Comparison of ENCODE assay signal across 10 cellular contexts in genomic region chr10:113052076-113052830, GRCh38.
DNase-seq lines count a peak whose midpoint lies in the region; ATAC-seq and TF ChIP-seq lines count a peak whose summit lies in the region.
"Had no signal": no experiment of that assay in that cellular context is flagged by ENCODE, and none has a peak within 500 bp of the region (broad histone marks: within the 10 kb centered on the region; RNA-seq: fewer than 3 reads in every experiment).

No MANE protein-coding gene starts in this region.

- H3K27me3 Mint-ChIP-seq in MCF 10A (ENCODE audit: insufficient read depth, unreplicated experiment) (no peaks in the 10 kb centered on the region), WTC11 (ENCODE audit: low read depth) (no peaks in the 10 kb centered on the region)
- H3K27me3 Mint-ChIP-seq in T-helper 2 cell treated with Interferon-gamma antibody and Interleukin-4, amounts not matched to agents 5 μg/mL and 100 μg/mL, for 36 hours (ENCODE audit: low read depth) = peaks cover 17% of the 10 kb centered on the region

- TF ChIP-seq POLR2A in breast epithelium (IDR thresholded peaks at IDR 0.05) = no peak

- H3K9me3 ChIP-seq in breast epithelium (no peaks in the 10 kb centered on the region), aorta (ENCODE audit: control insufficient read depth, low read length) (no peaks in the 10 kb centered on the region)
- H3K9me3 ChIP-seq: neutrophil had no signal

- intact Hi-C loops in MCF 10A (cut with micrococcal nuclease) (no loop called here), breast epithelium (cut with DNase I; ENCODE audit: low total_unique reads) (no loop called here), left colon (cut with DNase I, micrococcal nuclease) (no loop called here), aorta (cut with DNase I) (loop anchor here in 1 of 2 donors (10.0 kb wide), 1 partner anchor 97 kb away; the partner anchor contains the start of gene TCF7L2)

- POLR2A ChIA-PET in MCF 10A (lab: Yijun Ruan, JAX) (interaction anchor here (0.6 to 10.5 kb wide), 4 partner anchors 18 to 589 kb away, joined by 3 to 171 read pairs (median 4); no protein-coding TSS in a partner anchor), WTC11 (lab: Charles Lee) (no interaction called here)

- H3K4me1 ChIP-seq in breast epithelium (peaks cover 2 to 13% of the 10 kb centered on the region in 2 donors), aorta (ENCODE audit: control insufficient read depth in 1 of 2, insufficient read depth in 2 of 2, low read length in 2 of 2) (peaks cover 9 to 10% of the 10 kb centered on the region in 2 donors)

- H3K27ac ChIP-seq in breast epithelium (peak overlapping the region in 1 of 2 donors; percentile 82), aorta (ENCODE audit: low read depth in 1 of 2, low read length in 2 of 2) (peak overlapping the region; percentile 15 to 96)
- H3K27ac ChIP-seq: neutrophil had no signal

- H3K36me3 ChIP-seq in breast epithelium = no peaks in the 10 kb centered on the region
- H3K36me3 ChIP-seq in aorta (ENCODE audit: control insufficient read depth in 1 of 2, insufficient read depth in 2 of 2, low read length in 1 of 2) = no peaks in the 10 kb centered on the region
- H3K36me3 ChIP-seq: neutrophil had no signal

- H3K9me3 Mint-ChIP-seq in MCF 10A (ENCODE audit: unreplicated experiment) (no peaks in the 10 kb centered on the region), WTC11 (no peaks in the 10 kb centered on the region)
- H3K9me3 Mint-ChIP-seq in T-helper 2 cell treated with Interferon-gamma antibody and Interleukin-4, amounts not matched to agents 5 μg/mL and 100 μg/mL, for 36 hours = no peaks in the 10 kb centered on the region

- TF ChIP-seq CTCF in MCF 10A (IDR thresholded peaks at IDR 0.05; ENCODE audit: unreplicated experiment) (peak; percentile 13), breast epithelium (IDR thresholded peaks at IDR 0.05) (no peak), WTC11 (IDR thresholded peaks at IDR 0.05) (no peak)

- CTCF ChIA-PET in MCF 10A (lab: Yijun Ruan, JAX) (interaction anchor here (0.6 to 1.2 kb wide), 2 partner anchors 218 to 563 kb away, joined by 3 read pairs; no protein-coding TSS in a partner anchor), WTC11 (lab: Charles Lee) (interaction anchor here (0.7 to 1.1 kb wide), 4 partner anchors 11 to 1364 kb away, joined by 3 to 5 read pairs (median 4); no protein-coding TSS in a partner anchor)

- H3K4me3 Mint-ChIP-seq in MCF 10A (ENCODE audit: unreplicated experiment) (no peak overlapping the region), WTC11 (no peak overlapping the region)
- H3K4me3 Mint-ChIP-seq in T-helper 2 cell treated with Interferon-gamma antibody and Interleukin-4, amounts not matched to agents 5 μg/mL and 100 μg/mL, for 36 hours = no peak overlapping the region

- no peak for ATAC-seq in WTC11
- ATAC-seq in left colon = peak; percentile 27
- ATAC-seq in aorta (ENCODE audit: low FRiP score) = no peak
- no peak for ATAC-seq in HG02623 (IDR thresholded peaks at IDR 0.05; ENCODE audit: unreplicated experiment)
- no peak for ATAC-seq in HG03439 (IDR thresholded peaks at IDR 0.05; ENCODE audit: unreplicated experiment)

- H3K27ac Mint-ChIP-seq in MCF 10A (ENCODE audit: low read depth, unreplicated experiment) = no peak overlapping the region
- H3K27ac Mint-ChIP-seq in WTC11 = peak overlapping the region; percentile 80
- H3K27ac Mint-ChIP-seq in T-helper 2 cell treated with Interferon-gamma antibody and Interleukin-4, amounts not matched to agents 5 μg/mL and 100 μg/mL, for 36 hours = no peak overlapping the region

- WGBS in aorta, 2 donors = 41 to 51% methylated on average over 10 of the region's 10 CpGs

- H3K4me1 Mint-ChIP-seq in MCF 10A (ENCODE audit: insufficient read depth, unreplicated experiment) (peaks cover 36% of the 10 kb centered on the region), WTC11 (peaks cover 92% of the 10 kb centered on the region)
- peaks cover 4% of the 10 kb centered on the region for H3K4me1 Mint-ChIP-seq in T-helper 2 cell treated with Interferon-gamma antibody and Interleukin-4, amounts not matched to agents 5 μg/mL and 100 μg/mL, for 36 hours (ENCODE audit: low read depth)

- H3K36me3 Mint-ChIP-seq in MCF 10A (ENCODE audit: insufficient read depth, unreplicated experiment) (peaks cover 7% of the 10 kb centered on the region), WTC11 (peaks cover 5% of the 10 kb centered on the region; the same call in 1 of the 2 replicates)
- H3K36me3 Mint-ChIP-seq in T-helper 2 cell treated with Interferon-gamma antibody and Interleukin-4, amounts not matched to agents 5 μg/mL and 100 μg/mL, for 36 hours (ENCODE audit: low read depth) = no peaks in the 10 kb centered on the region

- DNase-seq in MCF 10A (ENCODE audit: unreplicated experiment) (peak; percentile 30), breast epithelium (ENCODE audit: low spot score in 2 of 2) (no peak), WTC11 (ENCODE audit: low spot score) (no peak), left colon (no peak), aorta (no peak)
- no peak for DNase-seq in T-helper 2 cell treated with Interferon-gamma antibody and Interleukin-4, amounts not matched to agents 5 μg/mL and 100 μg/mL, for 36 hours (ENCODE audit: low spot score)
- DNase-seq: activated CD4-positive, CD25-positive, alpha-beta regulatory T cell had no signal

- H3K27me3 ChIP-seq in breast epithelium = no peaks in the 10 kb centered on the region
- no peaks in the 10 kb centered on the region for H3K27me3 ChIP-seq in aorta (ENCODE audit: control insufficient read depth in 1 of 2, insufficient read depth in 2 of 2, low read length in 1 of 2)
- H3K27me3 ChIP-seq: neutrophil had no signal

- no TSS peak for BruUV-seq in MCF 10A (replicated peaks; lab: Mats Ljungman, UMichigan)

- H3K4me3 ChIP-seq in breast epithelium = no peak overlapping the region
- H3K4me3 ChIP-seq in aorta (ENCODE audit: low read length in 2 of 2) = no peak overlapping the region

TF ChIP-seq in WTC11, 78 proteins besides CTCF, POLR2A, EP300 and RAD21:
- TF ChIP-seq MYBL2 (CRISPR knock-in tag; IDR thresholded peaks at IDR 0.05) = no peak
- TF ChIP-seq GABPB1 (CRISPR knock-in tag; IDR thresholded peaks at IDR 0.05) = no peak
- TF ChIP-seq TEAD1 (CRISPR knock-in tag; IDR thresholded peaks at IDR 0.05) = no peak
- no peak for TF ChIP-seq IRF1 (CRISPR knock-in tag; IDR thresholded peaks at IDR 0.05)
